28 cellular contexts compared by ENCODE assay signal in the genomic region with DNA sequence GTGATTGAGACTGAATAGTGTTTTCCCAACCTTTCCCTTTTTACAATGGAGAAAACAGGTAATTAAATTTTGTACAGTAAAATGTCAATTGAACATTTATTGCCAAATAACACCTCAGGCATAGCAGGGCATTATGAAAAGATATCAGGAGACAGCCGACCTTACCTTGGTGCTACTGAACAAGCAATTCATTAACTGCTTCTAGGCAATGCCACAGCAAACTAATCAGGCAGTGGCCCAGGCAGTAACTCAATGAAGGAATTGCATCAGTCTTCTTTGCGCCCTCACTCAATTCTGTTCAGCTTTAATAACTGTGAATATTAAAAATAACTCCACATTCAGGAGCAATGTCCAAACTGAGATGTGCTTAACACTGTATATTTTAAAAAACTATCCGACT. TPM values are rescaled to one million over a fixed set of nuclear protein-coding genes. Genes with fewer than 3 reads are reported as not detected.
"Had no signal": no experiment of that assay in that cellular context is flagged by ENCODE, and none has a peak within 500 bp of the region (broad histone marks: within the 10 kb centered on the region; RNA-seq: fewer than 3 reads in every experiment).

No MANE protein-coding gene starts in this region.

- H3K9me3 ChIP-seq: SJCRH30, SK-N-SH had no signal

- H3K4me3 ChIP-seq: SJCRH30 had no signal

- H3K4me1 ChIP-seq: SJCRH30 had no signal

- H3K36me3 Mint-ChIP-seq: activated CD8-positive, alpha-beta memory T cell treated with anti-CD3 and anti-CD28 coated beads, Interleukin-2, amount 10 ng/mL, durations not matched to agents 7 days and 5 days; brain had no signal

- DNase-seq: activated CD4-positive, alpha-beta T cell treated with anti-CD3 and anti-CD28 coated beads for 48 hours; activated CD4-positive, alpha-beta T cell treated with anti-CD3 and anti-CD28 coated beads, Interleukin-2, amount 50 U/mL, for 4 hours; activated CD4-positive, CD25-positive, alpha-beta regulatory T cell treated with anti-CD3 and anti-CD28 coated beads, Interleukin-2, amount 50 U/mL, for 72 hours; activated CD8-positive, alpha-beta memory T cell treated with anti-CD3 and anti-CD28 coated beads, Interleukin-2, amount 10 ng/mL, durations not matched to agents 7 days and 5 days; activated effector memory CD4-positive, alpha-beta T cell treated with Interleukin-2 at 50 U/mL for 16 hours; activated naive CD4-positive, alpha-beta T cell; activated T-cell treated with anti-CD3 and anti-CD28 coated beads, Interleukin-2, amount 50 U/mL, for 24 hours; amygdala; KG1; NCI-H1092; NCI-H1417 treated with DMSO at 0.1 percent for 48 hours; NCI-H1694; NCI-H2029; NCI-H345; NCI-H510A; OCI-M1; RPMI8226; SJCRH30; SK-N-SH had no signal

- H3K27ac Mint-ChIP-seq: activated CD8-positive, alpha-beta memory T cell treated with anti-CD3 and anti-CD28 coated beads, Interleukin-2, amount 10 ng/mL, durations not matched to agents 7 days and 5 days; activated naive CD8-positive, alpha-beta T cell; activated T-cell treated with anti-CD3 and anti-CD28 coated beads, Interleukin-2, amount 50 U/mL, for 24 hours; activated T-helper 1 cell treated with anti-CD3 and anti-CD28 coated beads, Interleukin-12 subunit alpha, Interleukin-12 subunit beta, Interleukin-2, Interleukin-4 antibody, amounts not matched to agents 30 ng/mL and 10 ng/mL and 1 ng/mL, durations not matched to agents 14 hours and 24 hours and 36 hours; brain had no signal

- H3K9me3 Mint-ChIP-seq: activated T-cell treated with anti-CD3 and anti-CD28 coated beads, Interleukin-2, amount 50 U/mL, for 24 hours; activated T-helper 1 cell treated with anti-CD3 and anti-CD28 coated beads, Interleukin-12 subunit alpha, Interleukin-12 subunit beta, Interleukin-2, Interleukin-4 antibody, amounts not matched to agents 30 ng/mL and 10 ng/mL and 1 ng/mL, durations not matched to agents 14 hours and 24 hours and 36 hours; brain; central memory CD8-positive, alpha-beta T cell had no signal

- H3K27ac ChIP-seq: SJCRH30 had no signal

- H3K4me3 Mint-ChIP-seq: activated CD8-positive, alpha-beta memory T cell treated with anti-CD3 and anti-CD28 coated beads, Interleukin-2, amount 10 ng/mL, durations not matched to agents 7 days and 5 days; activated naive CD8-positive, alpha-beta T cell; activated T-cell treated with anti-CD3 and anti-CD28 coated beads, Interleukin-2, amount 50 U/mL, for 24 hours; activated T-helper 1 cell treated with anti-CD3 and anti-CD28 coated beads, Interleukin-12 subunit alpha, Interleukin-12 subunit beta, Interleukin-2, Interleukin-4 antibody, amounts not matched to agents 30 ng/mL and 10 ng/mL and 1 ng/mL, durations not matched to agents 14 hours and 24 hours and 36 hours; brain; central memory CD8-positive, alpha-beta T cell had no signal

- ATAC-seq: activated CD8-positive, alpha-beta memory T cell treated with anti-CD3 and anti-CD28 coated beads, Interleukin-2, amount 10 ng/mL, durations not matched to agents 7 days and 5 days; Panc1; Right ventricle myocardium inferior had no signal

- H3K27me3 Mint-ChIP-seq: activated naive CD8-positive, alpha-beta T cell; activated T-cell treated with anti-CD3 and anti-CD28 coated beads, Interleukin-2, amount 50 U/mL, for 24 hours had no signal

- H3K36me3 ChIP-seq: SJCRH30 had no signal

RNA-seq across cellular contexts. Expression of a gene that starts 6.1 kb away (rescaled TPM):
- total RNA-seq: SJCRH30 had no signal

RNA-seq across cellular contexts. Expression of a gene that starts 25.4 kb away (rescaled TPM):
- total RNA-seq: activated CD8-positive, alpha-beta memory T cell treated with anti-CD3 and anti-CD28 coated beads, Interleukin-2, amount 10 ng/mL, durations not matched to agents 7 days and 5 days; activated T-helper 1 cell treated with anti-CD3 and anti-CD28 coated beads, Interleukin-12 subunit alpha, Interleukin-12 subunit beta, Interleukin-2, Interleukin-4 antibody, amounts not matched to agents 30 ng/mL and 10 ng/mL and 1 ng/mL, durations not matched to agents 14 hours and 24 hours and 36 hours; astrocyte; MCF 10A; Right ventricle myocardium inferior; T-helper 1 cell treated with Interleukin-12 subunit alpha and Interleukin-12 subunit beta and Interleukin-4 antibody, amounts not matched to agents 30 ng/mL and 1 ng/mL, for 36 hours had no signal
- polyA plus RNA-seq: SK-N-SH had no signal
